In the genomic region with DNA sequence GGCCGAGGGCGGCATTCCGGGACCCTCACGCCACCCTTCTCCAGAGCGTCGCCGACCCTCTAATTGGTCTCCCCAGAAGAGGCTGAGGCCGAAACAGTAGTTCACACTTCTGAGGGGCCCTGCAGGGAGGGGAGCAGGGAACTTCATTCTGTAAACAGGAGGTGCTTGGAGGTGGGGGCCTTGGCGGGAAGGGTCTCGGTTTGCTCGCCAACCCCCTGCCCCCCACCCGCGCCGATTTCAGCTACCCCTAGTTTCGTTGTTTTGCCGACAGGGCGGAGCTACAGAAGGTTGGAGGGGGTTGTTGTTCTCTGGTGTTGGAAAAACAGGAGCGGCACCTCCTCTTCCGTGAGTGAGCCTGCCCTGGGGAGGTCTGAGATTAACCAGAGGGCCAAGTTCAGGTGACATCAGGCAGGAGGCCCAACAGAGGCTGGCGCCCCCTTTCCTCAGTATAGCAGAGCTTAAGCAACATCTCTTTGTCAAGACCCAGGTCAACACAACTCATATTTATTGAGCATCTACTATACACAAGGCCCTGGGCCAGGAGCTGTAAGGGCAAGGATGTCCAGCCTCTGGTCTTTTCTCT, we compare ENCODE assay signal across 1 cellular context.
TF ChIP-seq lines count a peak whose summit lies in the region.

No MANE protein-coding gene starts in this region.

TF ChIP-seq in HepG2, 621 proteins besides CTCF, POLR2A, EP300 and RAD21 (continued from another document and continues in another):
- TF ChIP-seq, protein P1, sequence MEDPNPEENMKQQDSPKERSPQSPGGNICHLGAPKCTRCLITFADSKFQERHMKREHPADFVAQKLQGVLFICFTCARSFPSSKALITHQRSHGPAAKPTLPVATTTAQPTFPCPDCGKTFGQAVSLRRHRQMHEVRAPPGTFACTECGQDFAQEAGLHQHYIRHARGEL (CRISPR knock-in tag; IDR thresholded peaks at IDR 0.05) = no peak
- TF ChIP-seq HNF4G (IDR thresholded peaks at IDR 0.05; ENCODE audit: borderline replicate concordance, low read depth, low read length) = peak; percentile 66; the same call in 1 of the 2 replicates
- peak; percentile 66; the same call in 1 of the 2 replicates for TF ChIP-seq HNF4G (CRISPR knock-in tag; IDR thresholded peaks at IDR 0.05; ENCODE audit: borderline replicate concordance, low read depth)
- peak; percentile 37 for TF ChIP-seq POLR2G (IDR thresholded peaks at IDR 0.05; ENCODE audit: low read depth, low read length)
- TF ChIP-seq, protein P2, sequence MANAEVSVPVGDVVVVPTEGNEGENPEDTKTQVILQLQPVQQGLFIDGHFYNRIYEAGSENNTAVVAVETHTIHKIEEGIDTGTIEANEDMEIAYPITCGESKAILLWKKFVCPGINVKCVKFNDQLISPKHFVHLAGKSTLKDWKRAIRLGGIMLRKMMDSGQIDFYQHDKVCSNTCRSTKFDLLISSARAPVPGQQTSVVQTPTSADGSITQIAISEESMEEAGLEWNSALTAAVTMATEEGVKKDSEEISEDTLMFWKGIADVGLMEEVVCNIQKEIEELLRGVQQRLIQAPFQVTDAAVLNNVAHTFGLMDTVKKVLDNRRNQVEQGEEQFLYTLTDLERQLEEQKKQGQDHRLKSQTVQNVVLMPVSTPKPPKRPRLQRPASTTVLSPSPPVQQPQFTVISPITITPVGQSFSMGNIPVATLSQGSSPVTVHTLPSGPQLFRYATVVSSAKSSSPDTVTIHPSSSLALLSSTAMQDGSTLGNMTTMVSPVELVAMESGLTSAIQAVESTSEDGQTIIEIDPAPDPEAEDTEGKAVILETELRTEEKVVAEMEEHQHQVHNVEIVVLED (CRISPR knock-in tag; IDR thresholded peaks at IDR 0.05; ENCODE audit: borderline replicate concordance) = no peak
- no peak for TF ChIP-seq ONECUT2 (CRISPR knock-in tag; IDR thresholded peaks at IDR 0.05)
- no peak for TF ChIP-seq HMGA1 (CRISPR knock-in tag; conservative IDR thresholded peaks at IDR 0.05)
- TF ChIP-seq MAF1 (CRISPR knock-in tag; IDR thresholded peaks at IDR 0.05; ENCODE audit: borderline replicate concordance) = no peak
- TF ChIP-seq TAF15 (IDR thresholded peaks at IDR 0.05; ENCODE audit: low read depth, low read length, poor library complexity, severe bottlenecking) = no peak
- TF ChIP-seq ZNF17 (CRISPR knock-in tag; IDR thresholded peaks at IDR 0.05) = no peak
- no peak for TF ChIP-seq ZNF20 (CRISPR knock-in tag; IDR thresholded peaks at IDR 0.05)
- TF ChIP-seq ZNF570 (CRISPR knock-in tag; IDR thresholded peaks at IDR 0.05; ENCODE audit: borderline replicate concordance) = no peak
- 0 out of 2 replicates have a peak, but pooled peaks have one; percentile 5 for TF ChIP-seq RFXAP (CRISPR knock-in tag; IDR thresholded peaks at IDR 0.05; ENCODE audit: borderline replicate concordance)
- no peak; the same call in 1 of the 2 replicates for TF ChIP-seq ZNF460 (CRISPR knock-in tag; IDR thresholded peaks at IDR 0.05; ENCODE audit: borderline replicate concordance)
- TF ChIP-seq PPARG (CRISPR knock-in tag; conservative IDR thresholded peaks at IDR 0.05) = peak; percentile 26; the same call in 1 of the 2 replicates
- peak; percentile 52; the same call in 1 of the 2 replicates for TF ChIP-seq ZNF230 (CRISPR knock-in tag; IDR thresholded peaks at IDR 0.05)
- TF ChIP-seq SNRNP70 (IDR thresholded peaks at IDR 0.05; ENCODE audit: low read depth, low read length) = no peak
- TF ChIP-seq, protein P3, sequence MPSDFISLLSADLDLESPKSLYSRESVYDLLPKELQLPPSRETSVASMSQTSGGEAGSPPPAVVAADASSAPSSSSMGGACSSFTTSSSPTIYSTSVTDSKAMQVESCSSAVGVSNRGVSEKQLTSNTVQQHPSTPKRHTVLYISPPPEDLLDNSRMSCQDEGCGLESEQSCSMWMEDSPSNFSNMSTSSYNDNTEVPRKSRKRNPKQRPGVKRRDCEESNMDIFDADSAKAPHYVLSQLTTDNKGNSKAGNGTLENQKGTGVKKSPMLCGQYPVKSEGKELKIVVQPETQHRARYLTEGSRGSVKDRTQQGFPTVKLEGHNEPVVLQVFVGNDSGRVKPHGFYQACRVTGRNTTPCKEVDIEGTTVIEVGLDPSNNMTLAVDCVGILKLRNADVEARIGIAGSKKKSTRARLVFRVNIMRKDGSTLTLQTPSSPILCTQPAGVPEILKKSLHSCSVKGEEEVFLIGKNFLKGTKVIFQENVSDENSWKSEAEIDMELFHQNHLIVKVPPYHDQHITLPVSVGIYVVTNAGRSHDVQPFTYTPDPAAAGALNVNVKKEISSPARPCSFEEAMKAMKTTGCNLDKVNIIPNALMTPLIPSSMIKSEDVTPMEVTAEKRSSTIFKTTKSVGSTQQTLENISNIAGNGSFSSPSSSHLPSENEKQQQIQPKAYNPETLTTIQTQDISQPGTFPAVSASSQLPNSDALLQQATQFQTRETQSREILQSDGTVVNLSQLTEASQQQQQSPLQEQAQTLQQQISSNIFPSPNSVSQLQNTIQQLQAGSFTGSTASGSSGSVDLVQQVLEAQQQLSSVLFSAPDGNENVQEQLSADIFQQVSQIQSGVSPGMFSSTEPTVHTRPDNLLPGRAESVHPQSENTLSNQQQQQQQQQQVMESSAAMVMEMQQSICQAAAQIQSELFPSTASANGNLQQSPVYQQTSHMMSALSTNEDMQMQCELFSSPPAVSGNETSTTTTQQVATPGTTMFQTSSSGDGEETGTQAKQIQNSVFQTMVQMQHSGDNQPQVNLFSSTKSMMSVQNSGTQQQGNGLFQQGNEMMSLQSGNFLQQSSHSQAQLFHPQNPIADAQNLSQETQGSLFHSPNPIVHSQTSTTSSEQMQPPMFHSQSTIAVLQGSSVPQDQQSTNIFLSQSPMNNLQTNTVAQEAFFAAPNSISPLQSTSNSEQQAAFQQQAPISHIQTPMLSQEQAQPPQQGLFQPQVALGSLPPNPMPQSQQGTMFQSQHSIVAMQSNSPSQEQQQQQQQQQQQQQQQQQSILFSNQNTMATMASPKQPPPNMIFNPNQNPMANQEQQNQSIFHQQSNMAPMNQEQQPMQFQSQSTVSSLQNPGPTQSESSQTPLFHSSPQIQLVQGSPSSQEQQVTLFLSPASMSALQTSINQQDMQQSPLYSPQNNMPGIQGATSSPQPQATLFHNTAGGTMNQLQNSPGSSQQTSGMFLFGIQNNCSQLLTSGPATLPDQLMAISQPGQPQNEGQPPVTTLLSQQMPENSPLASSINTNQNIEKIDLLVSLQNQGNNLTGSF (CRISPR knock-in tag; IDR thresholded peaks at IDR 0.05) = no peak
- TF ChIP-seq, protein P4, sequence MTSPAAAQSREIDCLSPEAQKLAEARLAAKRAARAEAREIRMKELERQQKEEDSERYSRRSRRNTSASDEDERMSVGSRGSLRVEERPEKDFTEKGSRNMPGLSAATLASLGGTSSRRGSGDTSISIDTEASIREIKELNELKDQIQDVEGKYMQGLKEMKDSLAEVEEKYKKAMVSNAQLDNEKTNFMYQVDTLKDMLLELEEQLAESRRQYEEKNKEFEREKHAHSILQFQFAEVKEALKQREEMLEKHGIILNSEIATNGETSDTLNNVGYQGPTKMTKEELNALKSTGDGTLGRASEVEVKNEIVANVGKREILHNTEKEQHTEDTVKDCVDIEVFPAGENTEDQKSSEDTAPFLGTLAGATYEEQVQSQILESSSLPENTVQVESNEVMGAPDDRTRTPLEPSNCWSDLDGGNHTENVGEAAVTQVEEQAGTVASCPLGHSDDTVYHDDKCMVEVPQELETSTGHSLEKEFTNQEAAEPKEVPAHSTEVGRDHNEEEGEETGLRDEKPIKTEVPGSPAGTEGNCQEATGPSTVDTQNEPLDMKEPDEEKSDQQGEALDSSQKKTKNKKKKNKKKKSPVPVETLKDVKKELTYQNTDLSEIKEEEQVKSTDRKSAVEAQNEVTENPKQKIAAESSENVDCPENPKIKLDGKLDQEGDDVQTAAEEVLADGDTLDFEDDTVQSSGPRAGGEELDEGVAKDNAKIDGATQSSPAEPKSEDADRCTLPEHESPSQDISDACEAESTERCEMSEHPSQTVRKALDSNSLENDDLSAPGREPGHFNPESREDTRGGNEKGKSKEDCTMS (CRISPR knock-in tag; conservative IDR thresholded peaks at IDR 0.05) = no peak
- TF ChIP-seq NKX3-1 (CRISPR knock-in tag; IDR thresholded peaks at IDR 0.05) = no peak
- no peak; the same call in 1 of the 2 replicates for TF ChIP-seq NAIF1 (CRISPR knock-in tag; IDR thresholded peaks at IDR 0.05; ENCODE audit: borderline replicate concordance)
- TF ChIP-seq KAT7 (CRISPR knock-in tag; IDR thresholded peaks at IDR 0.05; ENCODE audit: borderline replicate concordance) = peak; percentile 69; the same call in 1 of the 2 replicates
- TF ChIP-seq, protein P5, sequence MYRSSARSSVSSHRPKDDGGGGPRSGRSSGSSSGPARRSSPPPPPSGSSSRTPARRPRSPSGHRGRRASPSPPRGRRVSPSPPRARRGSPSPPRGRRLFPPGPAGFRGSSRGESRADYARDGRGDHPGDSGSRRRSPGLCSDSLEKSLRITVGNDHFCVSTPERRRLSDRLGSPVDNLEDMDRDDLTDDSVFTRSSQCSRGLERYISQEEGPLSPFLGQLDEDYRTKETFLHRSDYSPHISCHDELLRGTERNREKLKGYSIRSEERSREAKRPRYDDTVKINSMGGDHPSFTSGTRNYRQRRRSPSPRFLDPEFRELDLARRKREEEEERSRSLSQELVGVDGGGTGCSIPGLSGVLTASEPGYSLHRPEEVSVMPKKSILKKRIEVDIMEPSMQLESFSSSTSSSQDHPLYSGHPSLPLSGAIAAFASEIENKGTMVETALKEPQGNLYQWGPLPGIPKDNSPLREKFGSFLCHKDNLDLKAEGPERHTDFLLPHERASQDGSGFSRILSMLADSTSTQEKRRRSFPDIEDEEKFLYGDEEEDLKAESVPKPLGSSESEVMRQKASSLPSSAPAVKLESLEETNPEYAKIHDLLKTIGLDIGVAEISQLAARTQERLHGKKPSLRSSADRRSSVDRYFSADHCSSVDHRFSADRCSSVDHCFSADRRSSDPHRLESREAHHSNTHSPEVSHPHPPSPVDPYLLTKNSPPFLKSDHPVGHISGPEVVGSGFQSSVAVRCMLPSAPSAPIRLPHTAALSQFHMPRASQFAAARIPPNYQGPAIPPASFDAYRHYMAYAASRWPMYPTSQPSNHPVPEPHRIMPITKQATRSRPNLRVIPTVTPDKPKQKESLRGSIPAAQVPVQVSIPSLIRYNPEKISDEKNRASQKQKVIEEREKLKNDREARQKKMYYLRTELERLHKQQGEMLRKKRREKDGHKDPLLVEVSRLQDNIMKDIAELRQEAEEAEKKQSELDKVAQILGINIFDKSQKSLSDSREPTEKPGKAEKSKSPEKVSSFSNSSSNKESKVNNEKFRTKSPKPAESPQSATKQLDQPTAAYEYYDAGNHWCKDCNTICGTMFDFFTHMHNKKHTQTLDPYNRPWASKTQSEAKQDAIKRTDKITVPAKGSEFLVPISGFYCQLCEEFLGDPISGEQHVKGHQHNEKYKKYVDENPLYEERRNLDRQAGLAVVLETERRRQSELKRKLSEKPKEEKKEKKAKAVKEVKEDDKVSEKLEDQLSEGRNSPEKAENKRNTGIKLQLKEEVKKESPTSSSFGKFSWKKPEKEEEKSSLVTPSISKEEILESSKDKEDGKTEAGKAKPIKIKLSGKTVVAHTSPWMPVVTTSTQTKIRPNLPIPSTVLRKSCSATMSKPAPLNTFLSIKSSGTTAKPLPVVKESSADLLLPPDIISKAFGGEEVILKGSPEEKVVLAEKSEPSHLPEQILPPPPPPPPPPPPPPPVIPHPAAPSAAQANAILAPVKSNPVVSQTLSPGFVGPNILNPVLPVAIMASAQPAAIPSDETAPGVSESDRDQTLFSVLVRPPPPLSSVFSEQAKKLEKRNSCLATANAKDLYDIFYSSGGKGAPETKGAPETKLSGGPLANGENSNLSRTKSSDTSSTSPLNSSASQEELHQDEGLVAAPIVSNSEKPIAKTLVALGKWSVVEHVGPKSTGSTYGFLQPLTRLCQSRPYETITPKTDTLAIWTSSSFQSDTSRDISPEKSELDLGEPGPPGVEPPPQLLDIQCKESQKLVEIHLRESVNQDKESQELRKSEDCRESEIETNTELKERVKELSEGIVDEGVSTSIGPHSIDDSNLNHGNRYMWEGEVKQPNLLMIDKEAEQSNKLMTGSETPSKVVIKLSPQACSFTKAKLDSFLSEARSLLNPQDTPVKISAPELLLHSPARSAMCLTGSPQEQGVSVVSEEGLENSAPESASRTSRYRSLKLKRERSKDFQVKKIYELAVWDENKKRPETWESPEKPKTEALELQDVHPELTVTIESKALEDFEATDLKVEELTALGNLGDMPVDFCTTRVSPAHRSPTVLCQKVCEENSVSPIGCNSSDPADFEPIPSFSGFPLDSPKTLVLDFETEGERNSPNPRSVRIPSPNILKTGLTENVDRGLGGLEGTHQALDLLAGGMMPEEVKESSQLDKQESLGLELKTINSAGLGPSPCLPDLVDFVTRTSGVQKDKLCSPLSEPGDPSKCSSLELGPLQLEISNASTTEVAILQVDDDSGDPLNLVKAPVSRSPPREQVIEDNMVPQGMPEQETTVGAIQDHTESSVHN (CRISPR knock-in tag; IDR thresholded peaks at IDR 0.05) = no peak
- TF ChIP-seq CENPT (CRISPR knock-in tag; IDR thresholded peaks at IDR 0.05; ENCODE audit: low read depth) = no peak
- TF ChIP-seq, protein P6, sequence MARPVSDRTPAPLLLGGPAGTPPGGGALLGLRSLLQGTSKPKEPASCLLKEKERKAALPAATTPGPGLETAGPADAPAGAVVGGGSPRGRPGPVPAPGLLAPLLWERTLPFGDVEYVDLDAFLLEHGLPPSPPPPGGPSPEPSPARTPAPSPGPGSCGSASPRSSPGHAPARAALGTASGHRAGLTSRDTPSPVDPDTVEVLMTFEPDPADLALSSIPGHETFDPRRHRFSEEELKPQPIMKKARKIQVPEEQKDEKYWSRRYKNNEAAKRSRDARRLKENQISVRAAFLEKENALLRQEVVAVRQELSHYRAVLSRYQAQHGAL (CRISPR knock-in tag; IDR thresholded peaks at IDR 0.05; ENCODE audit: not compliant biosample characterization) = no peak
- TF ChIP-seq, protein P7, sequence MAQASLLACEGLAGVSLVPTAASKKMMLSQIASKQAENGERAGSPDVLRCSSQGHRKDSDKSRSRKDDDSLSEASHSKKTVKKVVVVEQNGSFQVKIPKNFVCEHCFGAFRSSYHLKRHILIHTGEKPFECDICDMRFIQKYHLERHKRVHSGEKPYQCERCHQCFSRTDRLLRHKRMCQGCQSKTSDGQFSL (CRISPR knock-in tag; IDR thresholded peaks at IDR 0.05) = no peak
- TF ChIP-seq SIN3B (IDR thresholded peaks at IDR 0.05; ENCODE audit: low read length) = no peak
- TF ChIP-seq ZFX (CRISPR knock-in tag; IDR thresholded peaks at IDR 0.05; ENCODE audit: low read depth) = peak; percentile 51; the same call in 1 of the 2 replicates
- peak; percentile 39; the same call in 1 of the 2 replicates for TF ChIP-seq ZNF556 (CRISPR knock-in tag; IDR thresholded peaks at IDR 0.05; ENCODE audit: borderline replicate concordance)
- no peak; the same call in 1 of the 2 replicates for TF ChIP-seq ZMYM4 (CRISPR knock-in tag; IDR thresholded peaks at IDR 0.05)
- TF ChIP-seq IKZF1 (IDR thresholded peaks at IDR 0.05) = no peak
- no peak for TF ChIP-seq STAT5B (CRISPR knock-in tag; IDR thresholded peaks at IDR 0.05)
- no peak for TF ChIP-seq ZNF782 (CRISPR knock-in tag; IDR thresholded peaks at IDR 0.05; ENCODE audit: borderline replicate concordance)
- peak; percentile 72; the same call in 1 of the 2 replicates for TF ChIP-seq ZC3H13 (CRISPR knock-in tag; IDR thresholded peaks at IDR 0.05)
- TF ChIP-seq ZNF672 (CRISPR knock-in tag; IDR thresholded peaks at IDR 0.05) = no peak
- no peak; the same call in 1 of the 2 replicates for TF ChIP-seq ZNF510 (CRISPR knock-in tag; IDR thresholded peaks at IDR 0.05; ENCODE audit: low read depth)
- TF ChIP-seq ZFP82 (CRISPR knock-in tag; IDR thresholded peaks at IDR 0.05; ENCODE audit: borderline replicate concordance) = no peak
